8 cellular contexts compared by ENCODE assay signal in genomic region chr20:35739294-35740163, GRCh38. TPM values are rescaled to one million over a fixed set of nuclear protein-coding genes. Genes with fewer than 3 reads are reported as not detected.
DNase-seq lines count a peak whose midpoint lies in the region; TF ChIP-seq lines count a peak whose summit lies in the region.

No MANE protein-coding gene starts in this region.

- H3K4me2 ChIP-seq in neural cell (ENCODE audit: low read length): peak overlapping the region; percentile 93

- no peak for TF ChIP-seq EP300 in neural cell (conservative IDR thresholded peaks at IDR 0.05; ENCODE audit: poor library complexity, severe bottlenecking)

- TF ChIP-seq RAD21 in neural cell (conservative IDR thresholded peaks at IDR 0.05): no peak

- H3K27ac ChIP-seq in neural cell (ENCODE audit: low read length): no peak overlapping the region

- peak; percentile 52 for TF ChIP-seq CTCF in neural cell (IDR thresholded peaks at IDR 0.05; ENCODE audit: poor library complexity, severe bottlenecking)

- no peaks in the 10 kb centered on the region for H3K9me2 ChIP-seq in neural cell (ENCODE audit: insufficient read depth, low read length)

- DNase-seq in NCI-H446 treated with DMSO at 0.1 percent for 48 hours (lab: John Stamatoyannopoulos, UW): peak; percentile 17
- no peak for DNase-seq in NCI-H446 (lab: John Stamatoyannopoulos, UW)
- peak; percentile 25 to 47 for DNase-seq in dermis microvascular lymphatic vessel endothelial cell (ENCODE audit: low read depth in 2 of 2)
- DNase-seq in cerebellar nuclear complex (lab: John Stamatoyannopoulos, UW): no peak
- DNase-seq in NCI-H2196 (lab: John Stamatoyannopoulos, UW; ENCODE audit: unreplicated experiment): no peak
- no peak for DNase-seq in stimulated activated CD4-positive, alpha-beta T cell treated with anti-CD3 and anti-CD28 coated beads, Interleukin-4, amount 100 ng/mL, for 24 hours

- peak overlapping the region; percentile 86 for H3K4me3 ChIP-seq in neural cell (ENCODE audit: low read length)

- peaks cover 34% of the 10 kb centered on the region for H4K20me1 ChIP-seq in neural cell (ENCODE audit: insufficient read depth)

- H3K27me3 ChIP-seq in neural cell (ENCODE audit: insufficient read depth, low read depth, low read length): no peaks in the 10 kb centered on the region

- no peaks in the 10 kb centered on the region for H3K9me3 ChIP-seq in neural cell (ENCODE audit: low read length)

- peak overlapping the region; percentile 100 for H3K9ac ChIP-seq in neural cell (ENCODE audit: low read length)

- peaks cover 64% of the 10 kb centered on the region for H3K79me2 ChIP-seq in neural cell (replicated peaks; ENCODE audit: insufficient read depth, low read length)

- H2AFZ ChIP-seq in neural cell (ENCODE audit: low read depth, low read length): no peak overlapping the region

- H3K36me3 ChIP-seq in neural cell (ENCODE audit: insufficient read depth, low read length): peaks cover 19% of the 10 kb centered on the region

- no peaks in the 10 kb centered on the region for H3F3A ChIP-seq in neural cell (ENCODE audit: insufficient read depth, low read length, poor library complexity, severe bottlenecking)

TF ChIP-seq in PFSK-1, 5 proteins besides CTCF, POLR2A, EP300 and RAD21:
- peak; percentile 4; the same call in 1 of the 2 replicates for TF ChIP-seq POLR2AphosphoS5 (IDR thresholded peaks at IDR 0.05; ENCODE audit: low read depth, low read length)
- TF ChIP-seq TAF1 (IDR thresholded peaks at IDR 0.05; ENCODE audit: borderline replicate concordance, insufficient read depth, low read length): no peak
TF ChIP-seq in PFSK-1: peak in this region for 1.

TF ChIP-seq in neural cell, 6 proteins besides CTCF, POLR2A, EP300 and RAD21:
- no peak for TF ChIP-seq TAF1 (IDR thresholded peaks at IDR 0.05; ENCODE audit: low read depth)
- TF ChIP-seq SMC3 (conservative IDR thresholded peaks at IDR 0.05; ENCODE audit: poor library complexity): no peak
- TF ChIP-seq MXI1 (conservative IDR thresholded peaks at IDR 0.05; ENCODE audit: poor library complexity, severe bottlenecking): no peak
- TF ChIP-seq, protein P1, sequence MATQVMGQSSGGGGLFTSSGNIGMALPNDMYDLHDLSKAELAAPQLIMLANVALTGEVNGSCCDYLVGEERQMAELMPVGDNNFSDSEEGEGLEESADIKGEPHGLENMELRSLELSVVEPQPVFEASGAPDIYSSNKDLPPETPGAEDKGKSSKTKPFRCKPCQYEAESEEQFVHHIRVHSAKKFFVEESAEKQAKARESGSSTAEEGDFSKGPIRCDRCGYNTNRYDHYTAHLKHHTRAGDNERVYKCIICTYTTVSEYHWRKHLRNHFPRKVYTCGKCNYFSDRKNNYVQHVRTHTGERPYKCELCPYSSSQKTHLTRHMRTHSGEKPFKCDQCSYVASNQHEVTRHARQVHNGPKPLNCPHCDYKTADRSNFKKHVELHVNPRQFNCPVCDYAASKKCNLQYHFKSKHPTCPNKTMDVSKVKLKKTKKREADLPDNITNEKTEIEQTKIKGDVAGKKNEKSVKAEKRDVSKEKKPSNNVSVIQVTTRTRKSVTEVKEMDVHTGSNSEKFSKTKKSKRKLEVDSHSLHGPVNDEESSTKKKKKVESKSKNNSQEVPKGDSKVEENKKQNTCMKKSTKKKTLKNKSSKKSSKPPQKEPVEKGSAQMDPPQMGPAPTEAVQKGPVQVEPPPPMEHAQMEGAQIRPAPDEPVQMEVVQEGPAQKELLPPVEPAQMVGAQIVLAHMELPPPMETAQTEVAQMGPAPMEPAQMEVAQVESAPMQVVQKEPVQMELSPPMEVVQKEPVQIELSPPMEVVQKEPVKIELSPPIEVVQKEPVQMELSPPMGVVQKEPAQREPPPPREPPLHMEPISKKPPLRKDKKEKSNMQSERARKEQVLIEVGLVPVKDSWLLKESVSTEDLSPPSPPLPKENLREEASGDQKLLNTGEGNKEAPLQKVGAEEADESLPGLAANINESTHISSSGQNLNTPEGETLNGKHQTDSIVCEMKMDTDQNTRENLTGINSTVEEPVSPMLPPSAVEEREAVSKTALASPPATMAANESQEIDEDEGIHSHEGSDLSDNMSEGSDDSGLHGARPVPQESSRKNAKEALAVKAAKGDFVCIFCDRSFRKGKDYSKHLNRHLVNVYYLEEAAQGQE (IDR thresholded peaks at IDR 0.05; ENCODE audit: borderline replicate concordance): no peak
- no peak for TF ChIP-seq POLR2AphosphoS5 (IDR thresholded peaks at IDR 0.05)
- no peak for TF ChIP-seq EZH2 (IDR thresholded peaks at IDR 0.05; ENCODE audit: borderline replicate concordance, insufficient read depth, low read length, poor library complexity, severe bottlenecking)

RNA-seq across cellular contexts. Expression of gene RBM39, which starts 2.5 kb away (rescaled TPM):
- 130 TPM for polyA plus RNA-seq in PFSK-1 (2012; ENCODE audit: insufficient read length, low read depth)
- 255 and 271 TPM in 2 replicates for total RNA-seq in dermis microvascular lymphatic vessel endothelial cell
- 750 and 839 TPM in 2 replicates for polyA plus RNA-seq in neural cell
- 567 and 581 TPM in 2 replicates for polyA minus RNA-seq in neural cell

RNA-seq across cellular contexts. Expression of gene PHF20, which starts 32.3 kb away (rescaled TPM):
- polyA plus RNA-seq in PFSK-1 (2012; ENCODE audit: insufficient read length, low read depth): 18.9 TPM
- total RNA-seq in dermis microvascular lymphatic vessel endothelial cell: 22.1 and 23.8 TPM in 2 replicates
- 49.2 and 54.8 TPM in 2 replicates for polyA plus RNA-seq in neural cell
- polyA minus RNA-seq in neural cell: 44.1 and 54.4 TPM in 2 replicates

RNA-seq across cellular contexts. Expression of gene ROMO1, which starts 40.3 kb away (rescaled TPM):
- 377 TPM for polyA plus RNA-seq in PFSK-1 (2012; ENCODE audit: insufficient read length, low read depth)
- 176 and 319 TPM in 2 replicates for total RNA-seq in dermis microvascular lymphatic vessel endothelial cell
- polyA plus RNA-seq in neural cell: 514 and 557 TPM in 2 replicates
- 60.4 and 67.0 TPM in 2 replicates for polyA minus RNA-seq in neural cell

RNA-seq across cellular contexts. Expression of gene NFS1, which starts 40.4 kb away (rescaled TPM):
- polyA plus RNA-seq in PFSK-1 (2012; ENCODE audit: insufficient read length, low read depth): 33.4 TPM
- total RNA-seq in dermis microvascular lymphatic vessel endothelial cell: 15.1 and 20.1 TPM in 2 replicates
- polyA plus RNA-seq in neural cell: 55.2 and 67.0 TPM in 2 replicates
- 44.9 and 50.4 TPM in 2 replicates for polyA minus RNA-seq in neural cell

Comparison
In these comparisons a context has a peak if more than half of its experiments do, and no peak if none do; other contexts are left out.
1. DNase-seq: peak in NCI-H446 treated with DMSO at 0.1 percent for 48 hours (single experiment) and dermis microvascular lymphatic vessel endothelial cell (2 of 2); none in NCI-H446 (0 of 2), cerebellar nuclear complex (0 of 2), NCI-H2196 (single experiment) and stimulated activated CD4-positive, alpha-beta T cell treated with anti-CD3 and anti-CD28 coated beads, Interleukin-4, amount 100 ng/mL, for 24 hours (single experiment).